In genomic region chr14:36556811-36557433, GRCh38 we compare ENCODE assay signal across 9 cellular contexts. TPM values are rescaled to one million over a fixed set of nuclear protein-coding genes. Genes with fewer than 3 reads are reported as not detected.
DNase-seq lines count a peak whose midpoint lies in the region; ATAC-seq, FAIRE-seq and TF ChIP-seq lines count a peak whose summit lies in the region.
"Had no signal": no experiment of that assay in that cellular context is flagged by ENCODE, and none has a peak within 500 bp of the region (broad histone marks: within the 10 kb centered on the region; RNA-seq: fewer than 3 reads in every experiment).

No MANE protein-coding gene starts in this region.

- no peaks in the 10 kb centered on the region for H3K36me3 ChIP-seq in thoracic aorta

- H3K4me1 ChIP-seq in thoracic aorta (ENCODE audit: control insufficient read depth in 1 of 2, low read depth in 2 of 2), result no peaks in the 10 kb centered on the region

- DNase-seq in GM03348 (ENCODE audit: low spot score) (peak; percentile 75), NCI-H1105 (lab: John Stamatoyannopoulos, UW) (peak; percentile 63), hippocampal formation (lab: John Stamatoyannopoulos, UW) (peak; percentile 6 to 31), thoracic aorta (ENCODE audit: low spot score) (no peak), GDM1 (lab: John Stamatoyannopoulos, UW) (no peak)
- DNase-seq in activated CD4-positive, alpha-beta T cell treated with anti-CD3 and anti-CD28 coated beads, Interleukin-2, amount 50 U/mL, for 48 hours, result peak; percentile 47 to 53

- H3K27ac ChIP-seq in thoracic aorta, result no peak overlapping the region

- peak; percentile 57 for TF ChIP-seq CTCF in thoracic aorta (IDR thresholded peaks at IDR 0.05)

- peak; percentile 65 for FAIRE-seq in A204.1 (lab: Jason Lieb, UNC)
- FAIRE-seq: endometrium had no signal

- H3K9me3 ChIP-seq in thoracic aorta, result no peaks in the 10 kb centered on the region

- H3K27me3 ChIP-seq in thoracic aorta (replicated peaks; ENCODE audit: insufficient read depth), result no peaks in the 10 kb centered on the region

- H3K4me3 ChIP-seq in thoracic aorta, result no peak overlapping the region

- ATAC-seq in thoracic aorta (ENCODE audit: insufficient number of reproducible peaks, low FRiP score, low read depth) (no peak), GM18519 (IDR thresholded peaks at IDR 0.05; ENCODE audit: low FRiP score, unreplicated experiment) (no peak)

RNA-seq across cellular contexts. Expression of gene NKX2-8, which starts 25.5 kb away (rescaled TPM):
- not detected for total RNA-seq in thoracic aorta

RNA-seq across cellular contexts. Expression of gene NKX2-1, which starts 36.9 kb away (rescaled TPM):
- not detected for total RNA-seq in thoracic aorta

Comparison
In these comparisons a context has a peak if more than half of its experiments do, and no peak if none do; other contexts are left out.
1. DNase-seq: peak in GM03348 (single experiment), NCI-H1105 (single experiment), activated CD4-positive, alpha-beta T cell treated with anti-CD3 and anti-CD28 coated beads, Interleukin-2, amount 50 U/mL, for 48 hours (2 of 2) and hippocampal formation (2 of 2); none in thoracic aorta (single experiment) and GDM1 (single experiment).